17 cellular contexts compared by ENCODE assay signal in genomic region chr7:95972554-95972953, GRCh38.
DNase-seq lines count a peak whose midpoint lies in the region; ATAC-seq and TF ChIP-seq lines count a peak whose summit lies in the region.
"Had no signal": no experiment of that assay in that cellular context is flagged by ENCODE, and none has a peak within 500 bp of the region (broad histone marks: within the 10 kb centered on the region; RNA-seq: fewer than 3 reads in every experiment).

No MANE protein-coding gene starts in this region.

- no peaks in the 10 kb centered on the region for H4K20me1 ChIP-seq in osteoblast (ENCODE audit: insufficient read depth, low read length)

- H3K4me1 ChIP-seq in osteoblast (ENCODE audit: insufficient read depth, low read length) (no peaks in the 10 kb centered on the region), thoracic aorta (ENCODE audit: control insufficient read depth in 1 of 2, low read depth in 2 of 2) (peaks cover 13 to 73% of the 10 kb centered on the region in 2 donors)
- H3K4me1 ChIP-seq: A549, HAP-1 had no signal

- DNase-seq in amniotic epithelial cell (ENCODE audit: low read depth) (peak; percentile 22), choroid plexus epithelial cell (ENCODE audit: low read depth) (peak; percentile 23), osteoblast (ENCODE audit: insufficient read length, low spot score, missing footprints) (no peak), thoracic aorta (ENCODE audit: low spot score) (no peak), NCI-H2029 treated with DMSO at 0.1 percent for 48 hours (lab: John Stamatoyannopoulos, UW) (no peak)
- DNase-seq in natural killer cell treated with Interleukin-12 subunit alpha and Interleukin-12 subunit beta and Interleukin-15 and Interleukin-18, amount 100 ng/mL, for 72 hours (ENCODE audit: low spot score): no peak
- DNase-seq: CD8-positive, alpha-beta T cell; COR-L47; DMS153; DMS79 treated with DMSO at 0.1 percent for 48 hours; EL; GOT3 had no signal

- H3K4me2 ChIP-seq in osteoblast (ENCODE audit: insufficient read depth, low read length): peak overlapping the region; percentile 16
- H3K4me2 ChIP-seq: A549 had no signal

- H3K27ac Mint-ChIP-seq in natural killer cell treated with Interleukin-12 subunit alpha and Interleukin-12 subunit beta and Interleukin-15 and Interleukin-18, amount 100 ng/mL, for 72 hours: no peak overlapping the region
- H3K27ac Mint-ChIP-seq: CD14-positive monocyte; CD8-positive, alpha-beta T cell had no signal

- no peak for ATAC-seq in thoracic aorta (ENCODE audit: insufficient number of reproducible peaks, low FRiP score, low read depth)
- no peak for ATAC-seq in HG02623 (IDR thresholded peaks at IDR 0.05; ENCODE audit: unreplicated experiment)
- no peak for ATAC-seq in natural killer cell treated with Interleukin-12 subunit alpha and Interleukin-12 subunit beta and Interleukin-15 and Interleukin-18, amount 100 ng/mL, for 72 hours
- ATAC-seq: A549; CD8-positive, alpha-beta T cell; HepG2 had no signal

- H3K36me3 ChIP-seq in osteoblast (ENCODE audit: insufficient read depth, low read length) (no peaks in the 10 kb centered on the region), thoracic aorta (no peaks in the 10 kb centered on the region)
- H3K36me3 ChIP-seq: HAP-1 had no signal

- H2AFZ ChIP-seq in osteoblast (ENCODE audit: low read length): peak overlapping the region; percentile 8

- H3K27ac ChIP-seq in osteoblast (ENCODE audit: low read depth, low read length): no peak overlapping the region
- peak overlapping the region; percentile 1 to 60 for H3K27ac ChIP-seq in thoracic aorta
- H3K27ac ChIP-seq: A549 had no signal

- no peak overlapping the region for H3K4me3 ChIP-seq in choroid plexus epithelial cell (ENCODE audit: low read depth, low read length)
- no peak overlapping the region for H3K4me3 ChIP-seq in osteoblast (ENCODE audit: insufficient read depth, low read length)
- H3K4me3 ChIP-seq in thoracic aorta: peak overlapping the region; percentile 32
- H3K4me3 ChIP-seq: A549, HAP-1 had no signal

- no peak overlapping the region for H3K4me3 Mint-ChIP-seq in natural killer cell treated with Interleukin-12 subunit alpha and Interleukin-12 subunit beta and Interleukin-15 and Interleukin-18, amount 100 ng/mL, for 72 hours
- H3K4me3 Mint-ChIP-seq: CD14-positive monocyte; CD8-positive, alpha-beta T cell had no signal

- peaks cover 0 to 16% of the 10 kb centered on the region in 2 donors for H3K4me1 Mint-ChIP-seq in natural killer cell treated with Interleukin-12 subunit alpha and Interleukin-12 subunit beta and Interleukin-15 and Interleukin-18, amount 100 ng/mL, for 72 hours (ENCODE audit: low read depth in 2 of 2)
- H3K4me1 Mint-ChIP-seq: CD14-positive monocyte had no signal

- H3K9me3 ChIP-seq in osteoblast (ENCODE audit: low read depth, low read length): no peaks in the 10 kb centered on the region
- no peaks in the 10 kb centered on the region for H3K9me3 ChIP-seq in thoracic aorta
- H3K9me3 ChIP-seq: A549, HAP-1 had no signal

- no peaks in the 10 kb centered on the region for H3K27me3 ChIP-seq in osteoblast (ENCODE audit: insufficient read depth, low read length)
- H3K27me3 ChIP-seq in thoracic aorta (replicated peaks; ENCODE audit: insufficient read depth): no peaks in the 10 kb centered on the region

- TF ChIP-seq CTCF in choroid plexus epithelial cell (conservative IDR thresholded peaks at IDR 0.05; ENCODE audit: low read depth, low read length): no peak
- TF ChIP-seq CTCF in osteoblast (IDR thresholded peaks at IDR 0.05; ENCODE audit: extremely low read depth, low read depth, low read length): no peak
- no peak for TF ChIP-seq CTCF in thoracic aorta (IDR thresholded peaks at IDR 0.05)

- no peaks in the 10 kb centered on the region for H3K9me3 Mint-ChIP-seq in natural killer cell treated with Interleukin-12 subunit alpha and Interleukin-12 subunit beta and Interleukin-15 and Interleukin-18, amount 100 ng/mL, for 72 hours
- H3K9me3 Mint-ChIP-seq: CD8-positive, alpha-beta T cell had no signal

- no peaks in the 10 kb centered on the region for H3K36me3 Mint-ChIP-seq in natural killer cell treated with Interleukin-12 subunit alpha and Interleukin-12 subunit beta and Interleukin-15 and Interleukin-18, amount 100 ng/mL, for 72 hours
- H3K36me3 Mint-ChIP-seq: CD14-positive monocyte; CD8-positive, alpha-beta T cell had no signal

- no peaks in the 10 kb centered on the region for H3K27me3 Mint-ChIP-seq in natural killer cell treated with Interleukin-12 subunit alpha and Interleukin-12 subunit beta and Interleukin-15 and Interleukin-18, amount 100 ng/mL, for 72 hours

- no peaks in the 10 kb centered on the region for H3K79me2 ChIP-seq in osteoblast (ENCODE audit: insufficient read depth, low read length)

Comparison
In these comparisons a context has a peak if more than half of its experiments do, and no peak if none do; other contexts are left out.
1. DNase-seq: peak in amniotic epithelial cell (single experiment) and choroid plexus epithelial cell (single experiment); none in osteoblast (single experiment), thoracic aorta (single experiment), NCI-H2029 treated with DMSO at 0.1 percent for 48 hours (single experiment) and natural killer cell treated with Interleukin-12 subunit alpha and Interleukin-12 subunit beta and Interleukin-15 and Interleukin-18, amount 100 ng/mL, for 72 hours (single experiment).